In the genomic region with DNA sequence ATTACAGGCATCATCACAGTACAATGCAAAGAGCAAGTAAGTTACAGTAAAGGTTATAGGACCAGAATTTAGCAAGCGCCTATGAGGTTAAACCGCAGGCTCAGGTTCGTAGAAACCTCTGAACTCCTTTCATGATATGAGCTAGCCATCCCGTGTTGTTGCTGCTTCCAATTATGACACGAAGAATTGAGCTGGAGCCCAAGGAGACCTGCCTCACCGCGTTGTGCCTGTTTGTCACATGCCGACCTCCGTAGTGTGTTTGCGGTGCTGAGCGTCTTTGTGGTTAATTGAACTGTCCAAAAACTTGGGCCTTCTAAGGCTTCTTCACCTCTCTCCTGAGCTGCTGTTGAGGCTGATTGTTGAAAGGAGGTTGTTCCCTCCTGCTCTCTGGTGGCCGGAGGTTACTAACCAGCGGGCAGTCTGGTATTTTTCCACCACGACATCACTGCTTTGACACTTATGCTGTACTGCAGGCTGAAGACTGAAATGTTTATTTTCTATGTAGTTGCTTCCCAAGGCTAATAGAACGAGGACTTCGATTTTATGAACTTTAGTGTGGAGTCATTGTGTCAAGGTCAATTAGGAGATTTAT, we compare ENCODE assay signal across 9 cellular contexts.
DNase-seq lines count a peak whose midpoint lies in the region; ATAC-seq, FAIRE-seq and TF ChIP-seq lines count a peak whose summit lies in the region.
"Had no signal": no experiment of that assay in that cellular context is flagged by ENCODE, and none has a peak within 500 bp of the region (broad histone marks: within the 10 kb centered on the region; RNA-seq: fewer than 3 reads in every experiment).

No MANE protein-coding gene starts in this region.

- POLR2A ChIA-PET in CD8-positive, alpha-beta memory T cell (lab: Charles Lee) = interaction anchor here (0.6 kb wide), 1 partner anchor 20 kb away, joined by 5 read pairs; no protein-coding TSS in a partner anchor

- no peak for FAIRE-seq in D721Med (lab: Jason Lieb, UNC)

- no peak overlapping the region for H3K27ac ChIP-seq in CD8-positive, alpha-beta memory T cell (ENCODE audit: low read depth, low read length)

- H3K27me3 Mint-ChIP-seq in endothelial cell (ENCODE audit: unreplicated experiment) (peaks cover 17% of the 10 kb centered on the region), neural crest cell (ENCODE audit: low read depth) (no peaks in the 10 kb centered on the region)
- H3K27me3 Mint-ChIP-seq in stimulated activated naive CD8-positive, alpha-beta T cell treated with anti-CD3 and anti-CD28 coated beads, Interleukin-15, amount 100 ng/mL, for 72 hours = no peaks in the 10 kb centered on the region
- H3K27me3 Mint-ChIP-seq in CD8-positive, alpha-beta memory T cell = no peaks in the 10 kb centered on the region

- H3K27ac Mint-ChIP-seq in endothelial cell (ENCODE audit: unreplicated experiment) (peak overlapping the region; percentile 90), neural crest cell (ENCODE audit: unreplicated experiment) (peak overlapping the region; percentile 1)
- H3K27ac Mint-ChIP-seq in stimulated activated naive CD8-positive, alpha-beta T cell treated with anti-CD3 and anti-CD28 coated beads, Interleukin-15, amount 100 ng/mL, for 72 hours = no peak overlapping the region
- H3K27ac Mint-ChIP-seq in CD8-positive, alpha-beta memory T cell = peak overlapping the region in 1 of 8 donors; percentile 42

- ATAC-seq in GM18868 (IDR thresholded peaks at IDR 0.05; ENCODE audit: unreplicated experiment) = no peak
- no peak for ATAC-seq in stimulated activated naive CD8-positive, alpha-beta T cell treated with anti-CD3 and anti-CD28 coated beads, Interleukin-15, amount 100 ng/mL, for 72 hours

- H3K4me1 Mint-ChIP-seq in endothelial cell (ENCODE audit: unreplicated experiment) = peaks cover 53% of the 10 kb centered on the region
- peaks cover 49% of the 10 kb centered on the region for H3K4me1 Mint-ChIP-seq in neural crest cell
- no peaks in the 10 kb centered on the region for H3K4me1 Mint-ChIP-seq in stimulated activated naive CD8-positive, alpha-beta T cell treated with anti-CD3 and anti-CD28 coated beads, Interleukin-15, amount 100 ng/mL, for 72 hours
- no peaks in the 10 kb centered on the region for H3K4me1 Mint-ChIP-seq in CD8-positive, alpha-beta memory T cell

- no peaks in the 10 kb centered on the region for H3K27me3 ChIP-seq in CD8-positive, alpha-beta memory T cell (ENCODE audit: insufficient read depth, low read length, poor library complexity, severe bottlenecking)

- H3K4me3 Mint-ChIP-seq in endothelial cell (ENCODE audit: unreplicated experiment) (peak overlapping the region; percentile 48), neural crest cell (peak overlapping the region; percentile 23)
- H3K4me3 Mint-ChIP-seq in stimulated activated naive CD8-positive, alpha-beta T cell treated with anti-CD3 and anti-CD28 coated beads, Interleukin-15, amount 100 ng/mL, for 72 hours = no peak overlapping the region
- no peak overlapping the region for H3K4me3 Mint-ChIP-seq in CD8-positive, alpha-beta memory T cell

- CTCF ChIA-PET in CD8-positive, alpha-beta memory T cell (lab: Charles Lee) = no interaction called here

- H3K36me3 ChIP-seq in CD8-positive, alpha-beta memory T cell (ENCODE audit: insufficient read depth, low read length) = peaks cover 55% of the 10 kb centered on the region

- no peaks in the 10 kb centered on the region for H3K9me3 ChIP-seq in CD8-positive, alpha-beta memory T cell (ENCODE audit: low read length)

- no peak overlapping the region for H3K4me3 ChIP-seq in CD8-positive, alpha-beta memory T cell (ENCODE audit: low read length)

- no peaks in the 10 kb centered on the region for H3K9me3 Mint-ChIP-seq in endothelial cell (ENCODE audit: unreplicated experiment)
- no peaks in the 10 kb centered on the region for H3K9me3 Mint-ChIP-seq in neural crest cell
- no peaks in the 10 kb centered on the region for H3K9me3 Mint-ChIP-seq in stimulated activated naive CD8-positive, alpha-beta T cell treated with anti-CD3 and anti-CD28 coated beads, Interleukin-15, amount 100 ng/mL, for 72 hours
- no peaks in the 10 kb centered on the region for H3K9me3 Mint-ChIP-seq in CD8-positive, alpha-beta memory T cell

- H3K36me3 Mint-ChIP-seq in endothelial cell (ENCODE audit: low read depth, unreplicated experiment) (peaks cover 76% of the 10 kb centered on the region), neural crest cell (ENCODE audit: low read depth) (peaks cover 28% of the 10 kb centered on the region)
- peaks cover 14 to 97% (median 51%) of the 10 kb centered on the region in 3 donors for H3K36me3 Mint-ChIP-seq in CD8-positive, alpha-beta memory T cell

- no peak for TF ChIP-seq CTCF in endothelial cell (IDR thresholded peaks at IDR 0.05; ENCODE audit: unreplicated experiment)
- TF ChIP-seq CTCF in neural crest cell (conservative IDR thresholded peaks at IDR 0.05) = no peak
- no peak for TF ChIP-seq CTCF in D721Med (IDR thresholded peaks at IDR 0.05; ENCODE audit: insufficient read depth, missing control alignments)

- H3K4me1 ChIP-seq in CD8-positive, alpha-beta memory T cell (ENCODE audit: insufficient read depth, low read length) = no peaks in the 10 kb centered on the region

- DNase-seq in COLO829 (ENCODE audit: low spot score) = peak; percentile 34
- peak; percentile 70 for DNase-seq in NCI-H2196 (lab: John Stamatoyannopoulos, UW; ENCODE audit: unreplicated experiment)
- peak; percentile 37 for DNase-seq in endothelial cell (ENCODE audit: low spot score)
- DNase-seq in neural crest cell (ENCODE audit: low read depth, low spot score) = no peak
- DNase-seq in stimulated activated naive CD8-positive, alpha-beta T cell treated with anti-CD3 and anti-CD28 coated beads, Interleukin-15, amount 100 ng/mL, for 72 hours = no peak
- no peak for DNase-seq in D721Med (ENCODE audit: insufficient read length, low spot score)
- no peak for DNase-seq in CD8-positive, alpha-beta memory T cell
- DNase-seq: activated T-cell treated with anti-CD3 and anti-CD28 coated beads, Interleukin-2, amount 50 U/mL, for 1 hour had no signal

Comparison
In these comparisons a context has a peak if more than half of its experiments do, and no peak if none do; other contexts are left out.
1. DNase-seq: peak in COLO829 (single experiment), NCI-H2196 (single experiment) and endothelial cell (single experiment); none in neural crest cell (single experiment), stimulated activated naive CD8-positive, alpha-beta T cell treated with anti-CD3 and anti-CD28 coated beads, Interleukin-15, amount 100 ng/mL, for 72 hours (0 of 2), D721Med (single experiment) and CD8-positive, alpha-beta memory T cell (0 of 5).
2. H3K27ac Mint-ChIP-seq: peak in endothelial cell (single experiment) and neural crest cell (single experiment); none in stimulated activated naive CD8-positive, alpha-beta T cell treated with anti-CD3 and anti-CD28 coated beads, Interleukin-15, amount 100 ng/mL, for 72 hours (0 of 2).
3. H3K4me3 Mint-ChIP-seq: peak in endothelial cell (single experiment) and neural crest cell (single experiment); none in stimulated activated naive CD8-positive, alpha-beta T cell treated with anti-CD3 and anti-CD28 coated beads, Interleukin-15, amount 100 ng/mL, for 72 hours (0 of 2) and CD8-positive, alpha-beta memory T cell (0 of 7).